In the genomic region with DNA sequence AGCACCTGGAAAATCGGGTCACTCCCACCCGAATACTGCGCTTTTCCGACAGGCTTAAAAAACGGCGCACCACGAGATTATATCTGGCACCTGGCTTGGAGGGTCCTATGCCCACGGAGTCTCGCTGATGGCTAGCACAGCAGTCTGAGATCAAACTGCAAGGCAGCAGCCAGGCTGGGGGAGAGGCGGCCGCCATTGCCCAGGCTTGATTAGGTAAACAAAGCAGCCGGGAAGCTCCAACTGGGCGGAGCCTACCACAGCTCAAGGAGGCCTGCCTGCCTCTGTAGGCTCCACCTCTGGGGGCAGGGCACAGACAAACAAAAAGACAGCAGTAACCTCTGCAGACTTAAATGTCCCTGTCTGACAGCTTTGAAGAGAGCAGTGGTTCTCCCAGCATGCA, we compare ENCODE assay signal across 4 cellular contexts. TPM values are rescaled to one million over a fixed set of nuclear protein-coding genes. Genes with fewer than 3 reads are reported as not detected.
"Had no signal": no experiment of that assay in that cellular context is flagged by ENCODE, and none has a peak within 500 bp of the region (broad histone marks: within the 10 kb centered on the region; RNA-seq: fewer than 3 reads in every experiment).

No MANE protein-coding gene starts in this region.

RNA-seq across cellular contexts. Expression of gene ADAM21, which starts 23.5 kb away (rescaled TPM):
- total RNA-seq: activated CD4-positive, alpha-beta T cell treated with anti-CD3 and anti-CD28 coated beads, Interleukin-2, amount 10 ng/mL, durations not matched to agents 24 days and 14 days; activated T-helper 1 cell treated with anti-CD3 and anti-CD28 coated beads, Interleukin-12 subunit alpha, Interleukin-12 subunit beta, Interleukin-2, Interleukin-4 antibody, amounts not matched to agents 30 ng/mL and 10 ng/mL and 1 ng/mL, durations not matched to agents 14 hours and 24 hours and 36 hours; activated T-helper 17 cell treated with anti-CD3 and anti-CD28 coated beads, Interleukin-2, amount 50 U/mL, for 72 hours had no signal
- polyA plus RNA-seq: aorta had no signal
